20 cellular contexts compared by ENCODE assay signal in the genomic region with DNA sequence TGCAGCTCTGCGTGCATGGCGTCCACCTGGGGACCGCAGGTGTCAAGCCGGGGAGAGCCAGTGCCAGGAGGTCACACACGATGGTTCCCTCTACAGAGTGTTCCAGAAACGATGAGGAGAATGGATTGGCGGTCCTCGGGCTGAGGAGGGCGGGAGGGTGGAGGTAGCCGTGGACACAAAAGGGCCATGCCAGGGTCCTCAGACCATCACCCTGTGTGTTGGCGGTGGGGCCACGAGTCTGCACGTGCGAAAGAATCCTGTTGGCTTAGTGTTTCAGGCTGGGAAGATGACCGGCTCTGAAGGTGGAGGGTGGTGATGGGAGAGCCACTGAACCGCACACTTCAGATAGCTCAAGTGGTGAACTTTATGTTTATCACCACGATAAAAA. TPM values are rescaled to one million over a fixed set of nuclear protein-coding genes. Genes with fewer than 3 reads are reported as not detected.
"Had no signal": no experiment of that assay in that cellular context is flagged by ENCODE, and none has a peak within 500 bp of the region (broad histone marks: within the 10 kb centered on the region; RNA-seq: fewer than 3 reads in every experiment).

No MANE protein-coding gene starts in this region.

- H3K9me3 ChIP-seq: MG63, SK-N-SH had no signal

- DNase-seq: KBM-7, MG63, NCI-H1092 treated with DMSO at 0.1 percent for 48 hours, NCI-H1436, NCI-H187, NCI-H2029, NCI-H2081 treated with DMSO at 0.1 percent for 48 hours, NCI-H2171, NCI-H226, NCI-H446, NCI-H510A, NCI-H524 treated with DMSO at 0.1 percent for 48 hours, NCI-H69, NCI-H774, RPMI8226, SHP77, SK-N-SH had no signal

- H3K4me3 ChIP-seq: MG63 had no signal

- H3K4me2 ChIP-seq: SK-N-SH had no signal

- FAIRE-seq: RCC 7860 had no signal

- H3K9ac ChIP-seq: SK-N-SH had no signal

- H3K27me3 ChIP-seq: MG63 had no signal

RNA-seq across cellular contexts. Expression of gene HRH3, which starts 13.7 kb away (rescaled TPM):
- total RNA-seq: HT1080, SK-MEL-5 had no signal
